2 cellular contexts compared by ENCODE assay signal in genomic region chr10:114932225-114932624, GRCh38.
TF ChIP-seq lines count a peak whose summit lies in the region.

No MANE protein-coding gene starts in this region.

TF ChIP-seq in K562, 482 proteins besides CTCF, POLR2A, EP300 and RAD21:
- TF ChIP-seq C11orf30 (IDR thresholded peaks at IDR 0.05; ENCODE audit: low read depth) (peak; percentile 50; the same call in 1 of the 2 replicates), ID3 (CRISPR knock-in tag; IDR thresholded peaks at IDR 0.05) (no peak), ID3 (tag; IDR thresholded peaks at IDR 0.05) (no peak), MBD2 (IDR thresholded peaks at IDR 0.05; ENCODE audit: borderline replicate concordance, low read depth) (no peak), ATF2 (CRISPR knock-in tag; IDR thresholded peaks at IDR 0.05) (no peak), ZNF316 (IDR thresholded peaks at IDR 0.05) (peak; percentile 74), MED1 (CRISPR knock-in tag; IDR thresholded peaks at IDR 0.05; ENCODE audit: borderline replicate concordance) (no peak), MAFG (tag; conservative IDR thresholded peaks at IDR 0.05) (peak; percentile 71), MAFF (IDR thresholded peaks at IDR 0.05; ENCODE audit: low read length) (peak; percentile 90), FIP1L1 (IDR thresholded peaks at IDR 0.05; ENCODE audit: low read depth, low read length, poor library complexity, severe bottlenecking) (no peak), MAFK (IDR thresholded peaks at IDR 0.05; ENCODE audit: low read length) (peak; percentile 89)

TF ChIP-seq in H1, 55 proteins besides CTCF, POLR2A, EP300 and RAD21:
- peak; percentile 87 for TF ChIP-seq MAFK (IDR thresholded peaks at IDR 0.05; ENCODE audit: low read depth, low read length)
- no peak for TF ChIP-seq POU5F1 (IDR thresholded peaks at IDR 0.05; ENCODE audit: low read depth, low read length)
- no peak for TF ChIP-seq TAF7 (optimal IDR thresholded peaks at IDR 0.05; ENCODE audit: borderline replicate concordance, low read depth, low read length)
TF ChIP-seq in H1: peak in this region for 1.
